Comparison of ENCODE assay signal across 20 cellular contexts in genomic region chr16:61891460-61891859, GRCh38.
DNase-seq lines count a peak whose midpoint lies in the region; ATAC-seq and TF ChIP-seq lines count a peak whose summit lies in the region.
"Had no signal": no experiment of that assay in that cellular context is flagged by ENCODE, and none has a peak within 500 bp of the region (broad histone marks: within the 10 kb centered on the region; RNA-seq: fewer than 3 reads in every experiment).

No MANE protein-coding gene starts in this region.

- H3K9me3 Mint-ChIP-seq in T-cell: peaks cover 18 to 30% (median 25%) of the 10 kb centered on the region in 3 donors

- H4K20me1 ChIP-seq in OCI-LY7 (ENCODE audit: insufficient read depth, low read length): no peaks in the 10 kb centered on the region
- H4K20me1 ChIP-seq: BLaER1 treated with 17β-estradiol and CSF1 and Interleukin-3, amounts not matched to agents 10 nM and 100 nM had no signal

- no peak overlapping the region for H3K4me3 ChIP-seq in OCI-LY7 (ENCODE audit: low read depth, low read length, poor library complexity, severe bottlenecking)
- H3K4me3 ChIP-seq: BLaER1 treated with 17β-estradiol and CSF1 and Interleukin-3, amounts not matched to agents 10 nM and 100 nM; SJCRH30 had no signal

- 0 out of 2 replicates have a peak overlapping the region, but pooled peaks have one; percentile 1 for H3K4me2 ChIP-seq in OCI-LY7 (ENCODE audit: low read length)
- H3K4me2 ChIP-seq: BLaER1 treated with 17β-estradiol and CSF1 and Interleukin-3, amounts not matched to agents 10 nM and 100 nM had no signal

- peak overlapping the region; percentile 26; the same call in 1 of the 2 replicates for H2AFZ ChIP-seq in OCI-LY7 (ENCODE audit: low read length)

- H3K4me1 Mint-ChIP-seq in T-cell: no peaks in the 10 kb centered on the region
- H3K4me1 Mint-ChIP-seq: CD8-positive, alpha-beta memory T cell had no signal

- H3K27ac Mint-ChIP-seq in T-cell: no peak overlapping the region
- H3K27ac Mint-ChIP-seq: CD8-positive, alpha-beta memory T cell had no signal

- POLR2A ChIA-PET in OCI-LY7 (lab: Charles Lee): no interaction called here
- POLR2A ChIA-PET in T-cell (lab: Charles Lee): no interaction called here

- H3K27me3 Mint-ChIP-seq in T-cell: no peaks in the 10 kb centered on the region
- H3K27me3 Mint-ChIP-seq: CD8-positive, alpha-beta memory T cell had no signal

- CTCF ChIA-PET in OCI-LY7 (lab: Charles Lee; ENCODE audit: unreplicated experiment) (no interaction called here), T-cell (lab: Charles Lee) (no interaction called here)

- H3K9me3 ChIP-seq in OCI-LY7 (ENCODE audit: low read length): no peaks in the 10 kb centered on the region
- H3K9me3 ChIP-seq: BLaER1 treated with 17β-estradiol and CSF1 and Interleukin-3, amounts not matched to agents 10 nM and 100 nM; SJCRH30 had no signal

- DNase-seq in MV-4-11 (lab: John Stamatoyannopoulos, UW): peak; percentile 82
- no peak for DNase-seq in OCI-LY7 (ENCODE audit: low spot score)
- DNase-seq in foreskin keratinocyte: no peak
- DNase-seq in cerebellar cortex (ENCODE audit: low spot score): no peak
- no peak for DNase-seq in EL
- no peak for DNase-seq in DMS79 (lab: John Stamatoyannopoulos, UW)
- DNase-seq in T-cell: no peak
- DNase-seq: CD8-positive, alpha-beta memory T cell; DMS53; GOT3; Kasumi-1; MM.1S; NCI-H1417; NCI-H187 treated with DMSO at 0.1 percent for 48 hours; NCI-H226; NCI-H524; SJCRH30; T-helper 2 cell had no signal

- BruUV-seq in OCI-LY7 (replicated peaks; lab: Mats Ljungman, UMichigan): no TSS peak

- TF ChIP-seq CTCF in OCI-LY7 (conservative IDR thresholded peaks at IDR 0.05; ENCODE audit: low read length): no peak
- TF ChIP-seq CTCF in foreskin keratinocyte (conservative IDR thresholded peaks at IDR 0.05): no peak

- H3K4me3 Mint-ChIP-seq in T-cell: no peak overlapping the region
- H3K4me3 Mint-ChIP-seq: CD8-positive, alpha-beta memory T cell had no signal

- ATAC-seq in GM18868 (IDR thresholded peaks at IDR 0.05; ENCODE audit: unreplicated experiment) (peak; percentile 46), foreskin keratinocyte (peak; percentile 31), T-cell (replicated peaks in 1 of 4) (no peak)

- no peaks in the 10 kb centered on the region for H3K36me3 ChIP-seq in OCI-LY7 (ENCODE audit: insufficient read depth, low read length)
- H3K36me3 ChIP-seq: BLaER1 treated with 17β-estradiol and CSF1 and Interleukin-3, amounts not matched to agents 10 nM and 100 nM; SJCRH30 had no signal

- H3K4me1 ChIP-seq in OCI-LY7 (ENCODE audit: insufficient read depth, low read length, poor library complexity, severe bottlenecking): peaks cover 11% of the 10 kb centered on the region
- peaks cover 20% of the 10 kb centered on the region for H3K4me1 ChIP-seq in foreskin keratinocyte
- H3K4me1 ChIP-seq: SJCRH30 had no signal

- H3K36me3 Mint-ChIP-seq in T-cell: no peaks in the 10 kb centered on the region
- H3K36me3 Mint-ChIP-seq: CD8-positive, alpha-beta memory T cell had no signal

- H3K79me2 ChIP-seq in OCI-LY7 (ENCODE audit: insufficient read depth, low read depth, low read length): no peaks in the 10 kb centered on the region

- intact Hi-C loops in OCI-LY7 (cut with micrococcal nuclease; ENCODE audit: unreplicated experiment): no loop called here

- H3K27ac ChIP-seq in OCI-LY7 (ENCODE audit: low read depth, low read length, poor library complexity, severe bottlenecking) (no peak overlapping the region), foreskin keratinocyte (no peak overlapping the region)
- H3K27ac ChIP-seq: BLaER1 treated with 17β-estradiol and CSF1 and Interleukin-3, amounts not matched to agents 10 nM and 100 nM; SJCRH30 had no signal

- no peaks in the 10 kb centered on the region for H3K9me2 ChIP-seq in OCI-LY7 (ENCODE audit: insufficient read depth, low read length)

- H3K27me3 ChIP-seq in foreskin keratinocyte: no peaks in the 10 kb centered on the region
- H3K27me3 ChIP-seq: BLaER1 treated with 17β-estradiol and CSF1 and Interleukin-3, amounts not matched to agents 10 nM and 100 nM; SJCRH30 had no signal

Comparison
In these comparisons a context has a peak if more than half of its experiments do, and no peak if none do; other contexts are left out.
1. ATAC-seq: peak in GM18868 (single experiment) and foreskin keratinocyte (single experiment); none in T-cell (0 of 4).